ENCODE assay signal across 8 cellular contexts in genomic region chr19:7294571-7295212, GRCh38. TPM values are rescaled to one million over a fixed set of nuclear protein-coding genes. Genes with fewer than 3 reads are reported as not detected.
DNase-seq lines count a peak whose midpoint lies in the region; TF ChIP-seq lines count a peak whose summit lies in the region.

No MANE protein-coding gene starts in this region.

- DNase-seq in COLO668 (lab: John Stamatoyannopoulos, UW; ENCODE audit: unreplicated experiment): peak; percentile 83
- DNase-seq in GM20000 (ENCODE audit: low spot score): peak; percentile 82
- DNase-seq in NCI-H128 (lab: John Stamatoyannopoulos, UW; ENCODE audit: unreplicated experiment): peak; percentile 26
- peak; percentile 52 for DNase-seq in UCSD-AML1 (lab: John Stamatoyannopoulos, UW; ENCODE audit: unreplicated experiment)
- DNase-seq in superior temporal gyrus (ENCODE audit: extremely low spot score): peak; percentile 63
- no peak for DNase-seq in activated gamma-delta T cell (lab: John Stamatoyannopoulos, UW)

- peak; percentile 29 for TF ChIP-seq CTCF in GM20000 (IDR thresholded peaks at IDR 0.05; ENCODE audit: extremely low read depth, missing control alignments)

- peak overlapping the region in 1 of 2 donors; percentile 34 for H3K27ac ChIP-seq in esophagus (ENCODE audit: low read depth in 2 of 2, low read length in 1 of 2)

- H3K4me1 ChIP-seq in esophagus (ENCODE audit: control insufficient read depth in 2 of 2, insufficient read depth in 2 of 2, low read length in 1 of 2) (peaks cover 0 to 3% of the 10 kb centered on the region in 2 donors), mononuclear cell (ENCODE audit: insufficient read depth, low read length) (peaks cover 20% of the 10 kb centered on the region)

- H3K4me3 ChIP-seq in esophagus (ENCODE audit: low read depth in 1 of 2, low read length in 2 of 2) (peak overlapping the region; percentile 36 to 65), mononuclear cell (ENCODE audit: low read length) (peak overlapping the region; percentile 54)

- no peaks in the 10 kb centered on the region for H3K27me3 ChIP-seq in esophagus (ENCODE audit: control insufficient read depth in 1 of 2, insufficient read depth in 2 of 2, low read length in 2 of 2)
- peaks cover 2% of the 10 kb centered on the region for H3K27me3 ChIP-seq in mononuclear cell (ENCODE audit: insufficient read depth, low read length)

- no peaks in the 10 kb centered on the region for H3K36me3 ChIP-seq in esophagus (ENCODE audit: control insufficient read depth in 2 of 2, insufficient read depth in 2 of 2, low read length in 1 of 2)

- WGBS in esophagus, 2 donors: 2 to 4% methylated on average over 39 to 40 of the region's 40 CpGs

- H3K9me3 ChIP-seq in esophagus (ENCODE audit: control insufficient read depth in 2 of 2, insufficient read depth in 1 of 2, low read depth in 1 of 2, low read length in 1 of 2): no peaks in the 10 kb centered on the region
- H3K9me3 ChIP-seq in mononuclear cell (ENCODE audit: low read depth, low read length): no peaks in the 10 kb centered on the region

RNA-seq across cellular contexts. Expression of gene INSR, which starts 0.5 kb away (rescaled TPM):
- polyA plus RNA-seq in esophagus: 1 to 10 TPM; 2.2 to 3.3 TPM
- total RNA-seq in mononuclear cell: 7.5 TPM

RNA-seq across cellular contexts. Expression of gene ARHGEF18, which starts 54.0 kb away (rescaled TPM):
- polyA plus RNA-seq in esophagus: 10 to 100 TPM; 15.7 to 25.2 TPM
- total RNA-seq in mononuclear cell: 45.0 TPM
